19 cellular contexts compared by ENCODE assay signal in the genomic region with DNA sequence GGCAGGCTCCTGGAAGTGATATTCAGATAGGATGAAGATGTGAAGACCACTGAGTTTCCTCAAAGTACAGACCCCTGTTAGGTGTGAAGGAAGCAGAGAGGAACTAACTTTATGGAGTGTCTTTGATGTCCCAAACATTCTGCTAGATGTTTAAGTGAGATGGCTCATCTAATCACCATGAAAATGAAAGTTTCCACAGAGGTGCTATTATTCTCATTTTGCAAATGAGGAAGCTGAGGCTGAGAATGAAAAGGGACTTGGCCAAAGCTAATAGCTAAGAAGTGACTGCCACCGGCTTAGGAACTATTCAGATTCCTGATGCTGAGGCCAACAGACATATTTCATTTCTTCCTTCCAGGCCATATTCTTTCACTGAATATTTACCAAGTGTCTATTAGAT. TPM values are rescaled to one million over a fixed set of nuclear protein-coding genes. Genes with fewer than 3 reads are reported as not detected.
DNase-seq lines count a peak whose midpoint lies in the region; ATAC-seq, FAIRE-seq and TF ChIP-seq lines count a peak whose summit lies in the region.
"Had no signal": no experiment of that assay in that cellular context is flagged by ENCODE, and none has a peak within 500 bp of the region (broad histone marks: within the 10 kb centered on the region; RNA-seq: fewer than 3 reads in every experiment).

No MANE protein-coding gene starts in this region.

- H2AK5ac ChIP-seq in mesendoderm (ENCODE audit: low read length): no peak overlapping the region

- ATAC-seq in GM18498 (IDR thresholded peaks at IDR 0.05; ENCODE audit: unreplicated experiment) (peak; percentile 55), GM21786 (IDR thresholded peaks at IDR 0.05; ENCODE audit: unreplicated experiment) (peak; percentile 47), HG03442 (IDR thresholded peaks at IDR 0.05; ENCODE audit: unreplicated experiment) (peak; percentile 46), sciatic nerve (no peak), HG03135 (IDR thresholded peaks at IDR 0.05; ENCODE audit: unreplicated experiment) (no peak)
- ATAC-seq: HepG2 had no signal

- H3K56ac ChIP-seq in mesendoderm (ENCODE audit: low read length): peak overlapping the region; percentile 0

- intact Hi-C loops in sciatic nerve (cut with DNase I): no loop called here

- no peak overlapping the region for H3K9ac ChIP-seq in mesendoderm (ENCODE audit: low read length)
- H3K9ac ChIP-seq: BLaER1 had no signal

- H4K8ac ChIP-seq in mesendoderm (ENCODE audit: low read depth, low read length): no peak overlapping the region

- H3K27me3 ChIP-seq in mesendoderm (ENCODE audit: insufficient read depth, low read length, poor library complexity): no peaks in the 10 kb centered on the region
- H3K27me3 ChIP-seq: BLaER1 had no signal

- H3K23ac ChIP-seq in mesendoderm (ENCODE audit: low read length): no peak overlapping the region

- H3K18ac ChIP-seq in mesendoderm (ENCODE audit: low read length): peak overlapping the region; percentile 13

- no peak overlapping the region for H3K4ac ChIP-seq in mesendoderm (ENCODE audit: low read depth, low read length)

- peak; percentile 24 for DNase-seq in mesendoderm
- DNase-seq in sciatic nerve (ENCODE audit: low spot score): no peak
- no peak for DNase-seq in GM12891 (ENCODE audit: insufficient read length, low spot score)
- DNase-seq in HK-2 (ENCODE audit: unreplicated experiment): no peak
- DNase-seq: 8988T; CD4-positive, alpha-beta memory T cell; DMS153; DMS79 treated with DMSO at 0.1 percent for 48 hours; Karpas-422; KBM-7 had no signal

- peaks cover 37% of the 10 kb centered on the region for H3K4me1 ChIP-seq in mesendoderm (ENCODE audit: control insufficient read depth, low read depth, low read length)
- H3K4me1 ChIP-seq: BLaER1, HAP-1 had no signal

- H3K36me3 ChIP-seq in mesendoderm (ENCODE audit: control insufficient read depth, insufficient read depth, low read length): no peaks in the 10 kb centered on the region
- H3K36me3 ChIP-seq: BLaER1, HAP-1 had no signal

- peak overlapping the region; percentile 34 for H3K27ac ChIP-seq in mesendoderm (ENCODE audit: low read depth, low read length)
- H3K27ac ChIP-seq: BLaER1 had no signal

- H3K4me2 ChIP-seq in mesendoderm (ENCODE audit: low read length): no peak overlapping the region
- H3K4me2 ChIP-seq: BLaER1 had no signal

- H3K79me2 ChIP-seq in mesendoderm (ENCODE audit: control insufficient read depth, insufficient read depth, low read length): no peaks in the 10 kb centered on the region

- peak overlapping the region; percentile 30 for H2BK120ac ChIP-seq in mesendoderm (ENCODE audit: low read depth, low read length)

- TF ChIP-seq POLR2A in GM12891 (IDR thresholded peaks at IDR 0.05; ENCODE audit: low read depth, low read length): no peak

- peak overlapping the region; percentile 4 for H2BK5ac ChIP-seq in mesendoderm (ENCODE audit: low read length)

- WGBS in mesendoderm (ENCODE audit: extremely low coverage, insufficient coverage, low lambda C conversion rate): no CpG with 5 or more reads among the region's 1 CpG

- FAIRE-seq in GM12891 (lab: Jason Lieb, UNC): no peak
- FAIRE-seq: GM19239, HepG2 had no signal

- no peak overlapping the region for H4K5ac ChIP-seq in mesendoderm (ENCODE audit: low read length)

- no peak overlapping the region for H3K4me3 ChIP-seq in mesendoderm (ENCODE audit: low read length)
- H3K4me3 ChIP-seq: BLaER1, HAP-1 had no signal

- H2BK15ac ChIP-seq in mesendoderm (replicated peaks; ENCODE audit: low read depth): peak overlapping the region; percentile 59

- no peaks in the 10 kb centered on the region for H3K79me1 ChIP-seq in mesendoderm (ENCODE audit: low read length)

TF ChIP-seq in GM12891, 5 proteins besides CTCF, POLR2A, EP300 and RAD21:
- TF ChIP-seq POLR2AphosphoS5 (IDR thresholded peaks at IDR 0.05; ENCODE audit: low read depth, low read length) (no peak), PAX5 (IDR thresholded peaks at IDR 0.05; ENCODE audit: insufficient read depth, low read length, severe bottlenecking) (no peak), POU2F2 (IDR thresholded peaks at IDR 0.05; ENCODE audit: low read depth, low read length) (no peak), SPI1 (IDR thresholded peaks at IDR 0.05; ENCODE audit: low read depth, low read length) (no peak)

RNA-seq across cellular contexts. Expression of a gene that starts 45.9 kb away (rescaled TPM):
- polyA plus RNA-seq in mesendoderm (2013, experiment 1 of 2): 136 TPM
- polyA plus RNA-seq in mesendoderm (2013, experiment 2 of 2): 138 TPM
- total RNA-seq in sciatic nerve: 81.9 TPM
- polyA plus RNA-seq in GM12891 (2012; ENCODE audit: low read depth, missing spikeins): 0.09 TPM
- total RNA-seq: CD4-positive, alpha-beta memory T cell; HepG2 had no signal
- polyA plus RNA-seq: CD4-positive, alpha-beta memory T cell; HepG2; IgD-negative memory B cell had no signal

Comparison
In these comparisons a context has a peak if more than half of its experiments do, and no peak if none do; other contexts are left out.
1. ATAC-seq: peak in GM18498 (single experiment), GM21786 (single experiment) and HG03442 (single experiment); none in sciatic nerve (single experiment) and HG03135 (single experiment).